2 cellular contexts compared by ENCODE assay signal in genomic region chr3:41525288-41526064, GRCh38.
A peak's percentile ranks its signal among the peaks of the same experiment; 100 is the strongest.
TF ChIP-seq lines count a peak whose summit lies in the region.

No MANE protein-coding gene starts in this region.

TF ChIP-seq in HepG2, 621 proteins besides CTCF, POLR2A, EP300 and RAD21 (continued from another document):
- TF ChIP-seq ZNF331 (CRISPR knock-in tag; IDR thresholded peaks at IDR 0.05) (no peak), ZFX (CRISPR knock-in tag; IDR thresholded peaks at IDR 0.05; ENCODE audit: low read depth) (peak; percentile 34; the same call in 1 of the 2 replicates)

TF ChIP-seq in H1, 55 proteins besides CTCF, POLR2A, EP300 and RAD21:
- no peak for TF ChIP-seq E2F6 (IDR thresholded peaks at IDR 0.05)
- TF ChIP-seq CBX5 (IDR thresholded peaks at IDR 0.05; ENCODE audit: low read depth, low read length): no peak
- TF ChIP-seq BCL11A (IDR thresholded peaks at IDR 0.05; ENCODE audit: low read depth in 2 of 2, low read length in 2 of 2): no peak
- no peak for TF ChIP-seq EGR1 (IDR thresholded peaks at IDR 0.05; ENCODE audit: borderline replicate concordance, low read depth, low read length)
- no peak for TF ChIP-seq ZNF274 (IDR thresholded peaks at IDR 0.05; ENCODE audit: borderline replicate concordance, extremely low read depth, low read length)
- TF ChIP-seq CTBP2 (IDR thresholded peaks at IDR 0.05; ENCODE audit: borderline replicate concordance, insufficient read depth, insufficient read length, low read length): no peak
- no peak for TF ChIP-seq SP2 (IDR thresholded peaks at IDR 0.05; ENCODE audit: low read length)
- no peak for TF ChIP-seq TEAD4 (IDR thresholded peaks at IDR 0.05; ENCODE audit: low read depth, low read length)
- no peak for TF ChIP-seq JUND (IDR thresholded peaks at IDR 0.05; ENCODE audit: low read length)
- TF ChIP-seq TBP (IDR thresholded peaks at IDR 0.05; ENCODE audit: low read depth, low read length): no peak
- TF ChIP-seq CEBPB (IDR thresholded peaks at IDR 0.05; ENCODE audit: low read depth, low read length): no peak
- no peak for TF ChIP-seq ATF2 (IDR thresholded peaks at IDR 0.05; ENCODE audit: low read length)
- TF ChIP-seq YY1 (IDR thresholded peaks at IDR 0.05; ENCODE audit: low read depth, low read length): no peak
- TF ChIP-seq TAF1 (IDR thresholded peaks at IDR 0.05; ENCODE audit: low read depth, low read length): no peak
- TF ChIP-seq NANOG (IDR thresholded peaks at IDR 0.05; ENCODE audit: insufficient read depth, low read depth, low read length, poor library complexity, severe bottlenecking): no peak
- TF ChIP-seq CHD7 (IDR thresholded peaks at IDR 0.05; ENCODE audit: insufficient replicate concordance, low read length): no peak
